1 cellular context compared by ENCODE assay signal in genomic region chr2:95077893-95078603, GRCh38.
TF ChIP-seq lines count a peak whose summit lies in the region.

No MANE protein-coding gene starts in this region.

TF ChIP-seq in SK-N-SH treated with all-trans-retinoic acid at 6 μM for 48 hours, 23 proteins besides CTCF, POLR2A, EP300 and RAD21 (continued from another document):
- TF ChIP-seq TSHZ2 (CRISPR knock-in tag; IDR thresholded peaks at IDR 0.05) (no peak), ZNF70 (CRISPR knock-in tag; IDR thresholded peaks at IDR 0.05) (no peak), PATZ1 (CRISPR knock-in tag; IDR thresholded peaks at IDR 0.05; ENCODE audit: borderline replicate concordance) (no peak), RARB (CRISPR knock-in tag; IDR thresholded peaks at IDR 0.05) (no peak), TOX (CRISPR knock-in tag; IDR thresholded peaks at IDR 0.05; ENCODE audit: borderline replicate concordance) (no peak), CREB5 (CRISPR knock-in tag; IDR thresholded peaks at IDR 0.05; ENCODE audit: low read depth) (no peak), CSDC2 (CRISPR knock-in tag; IDR thresholded peaks at IDR 0.05) (no peak), POU6F1 (CRISPR knock-in tag; IDR thresholded peaks at IDR 0.05; ENCODE audit: borderline replicate concordance, low read depth) (no peak)
